In genomic region chr2:11746807-11747459, GRCh38 we compare ENCODE assay signal across 8 cellular contexts. TPM values are rescaled to one million over a fixed set of nuclear protein-coding genes. Genes with fewer than 3 reads are reported as not detected.
DNase-seq lines count a peak whose midpoint lies in the region; ATAC-seq and TF ChIP-seq lines count a peak whose summit lies in the region.

No MANE protein-coding gene starts in this region.

- POLR2A ChIA-PET in RWPE1 (lab: Yijun Ruan, JAX; ENCODE audit: low non-redundant PET): no interaction called here

- peak; percentile 37 for DNase-seq in EH (ENCODE audit: low read depth)
- peak; percentile 45 for DNase-seq in RWPE1 (ENCODE audit: low spot score)
- DNase-seq in dorsolateral prefrontal cortex: peak in 1 of 10 donors; percentile 28
- DNase-seq in upper lobe of left lung: peak in 1 of 2 donors; percentile 63
- DNase-seq in T-helper 9 cell: no peak

- peaks cover 4% of the 10 kb centered on the region for H3K36me3 ChIP-seq in mesodermal cell (ENCODE audit: control insufficient read depth, insufficient read depth, low read length)
- no peaks in the 10 kb centered on the region for H3K36me3 ChIP-seq in upper lobe of left lung

- CTCF ChIA-PET in RWPE1 (lab: Yijun Ruan, JAX): interaction anchor here (0.8 to 1.2 kb wide), 2 partner anchors 8 to 32 kb away, joined by 3 read pairs; no protein-coding TSS in a partner anchor

- H3K27me3 ChIP-seq in dorsolateral prefrontal cortex (no peaks in the 10 kb centered on the region), upper lobe of left lung (no peaks in the 10 kb centered on the region)

- intact Hi-C loops in dorsolateral prefrontal cortex (cut with DNase I): loop anchor here (2.0 to 5.0 kb wide), 2 partner anchors 32 to 55 kb away; no protein-coding TSS in a partner anchor

- H3K4me3 ChIP-seq in dorsolateral prefrontal cortex (peak overlapping the region; percentile 64 to 95 (median 86)), mesodermal cell (ENCODE audit: extremely low read depth, insufficient read depth, low read length, poor library complexity, severe bottlenecking) (peak overlapping the region; percentile 82), upper lobe of left lung (peak overlapping the region; percentile 61 to 93 (median 74))

- TF ChIP-seq POLR2A in upper lobe of left lung (IDR thresholded peaks at IDR 0.05): peak in 1 of 4 donors; percentile 4

- peak; percentile 20 for ATAC-seq in HG03025 (IDR thresholded peaks at IDR 0.05; ENCODE audit: low FRiP score, unreplicated experiment)
- no peak for ATAC-seq in upper lobe of left lung (ENCODE audit: low FRiP score in 2 of 2)
- ATAC-seq in HG03457 (IDR thresholded peaks at IDR 0.05; ENCODE audit: unreplicated experiment): no peak

- 0 to 1% methylated on average over 31 to 42 of the region's 42 CpGs for WGBS in mesodermal cell (ENCODE audit: insufficient coverage in 2 of 2), 2 experiments
- 0 to 2% methylated on average over 12 to 24 of the region's 42 CpGs for WGBS in upper lobe of left lung, 2 donors

- no peak for TF ChIP-seq EP300 in upper lobe of left lung (IDR thresholded peaks at IDR 0.05)

- H3K27ac ChIP-seq in RWPE1 (peak overlapping the region; percentile 87), dorsolateral prefrontal cortex (peak overlapping the region in 58 of 59 donors; percentile 3 to 92 (median 83)), mesodermal cell (ENCODE audit: low read depth, low read length, severe bottlenecking) (peak overlapping the region; percentile 73), upper lobe of left lung (peak overlapping the region; percentile 77 to 86 (median 86))

- peaks cover 55% of the 10 kb centered on the region for H3K4me1 ChIP-seq in mesodermal cell (ENCODE audit: control insufficient read depth, insufficient read depth, low read length, poor library complexity, severe bottlenecking)
- H3K4me1 ChIP-seq in upper lobe of left lung: peaks cover 44 to 77% (median 54%) of the 10 kb centered on the region in 4 donors

- H3K9me3 ChIP-seq in mesodermal cell (ENCODE audit: control insufficient read depth, low read length): peaks cover 8% of the 10 kb centered on the region
- H3K9me3 ChIP-seq in upper lobe of left lung: no peaks in the 10 kb centered on the region

- TF ChIP-seq CTCF in RWPE1 (conservative IDR thresholded peaks at IDR 0.05; ENCODE audit: low read depth) (no peak), dorsolateral prefrontal cortex (IDR thresholded peaks at IDR 0.05 in 54 of 56, conservative IDR thresholded peaks at IDR 0.05 in 2 of 56; ENCODE audit: low read depth in 1 of 56, partially characterized antibody in 56 of 56) (peak in 4 of 56 donors; percentile 3 to 23 (median 12)), upper lobe of left lung (IDR thresholded peaks at IDR 0.05) (no peak)

RNA-seq across cellular contexts. Expression of gene LPIN1, which starts 0.5 kb away (rescaled TPM):
- 100 to 1,000 TPM in 76 of 120 experiments, 10 to 100 TPM in 44; 68.3 to 159 (median 104) TPM for total RNA-seq in dorsolateral prefrontal cortex
- polyA plus RNA-seq in mesodermal cell (2013, experiment 1 of 2): 25.5 TPM
- polyA plus RNA-seq in mesodermal cell (2013, experiment 2 of 2): 24.2 TPM
- total RNA-seq in upper lobe of left lung: 10 to 100 TPM; 45.9 to 87.0 (median 54.2) TPM
